ENCODE assay signal across 15 cellular contexts in genomic region chr17:81093576-81094223, GRCh38. TPM values are rescaled to one million over a fixed set of nuclear protein-coding genes. Genes with fewer than 3 reads are reported as not detected.
DNase-seq lines count a peak whose midpoint lies in the region; ATAC-seq and TF ChIP-seq lines count a peak whose summit lies in the region.
"Had no signal": no experiment of that assay in that cellular context is flagged by ENCODE, and none has a peak within 500 bp of the region (broad histone marks: within the 10 kb centered on the region; RNA-seq: fewer than 3 reads in every experiment).

No MANE protein-coding gene starts in this region.

- intact Hi-C loops in Panc1 (cut with micrococcal nuclease; ENCODE audit: unreplicated experiment) (no loop called here), sigmoid colon (cut with DNase I) (no loop called here)

- CTCF ChIA-PET in Panc1 (lab: Charles Lee): no interaction called here

- H3K27me3 ChIP-seq in Panc1 (ENCODE audit: control insufficient read depth, insufficient read depth, low read length) (no peaks in the 10 kb centered on the region), sigmoid colon (no peaks in the 10 kb centered on the region)
- H3K27me3 ChIP-seq: left lung had no signal

- TF ChIP-seq EP300 in sigmoid colon (IDR thresholded peaks at IDR 0.05): no peak

- BruUV-seq in Panc1 (replicated peaks; lab: Mats Ljungman, UMichigan): no TSS peak

- POLR2A ChIA-PET in Panc1 (lab: Charles Lee): no interaction called here

- peaks cover 68% of the 10 kb centered on the region for H3K4me1 ChIP-seq in Panc1 (ENCODE audit: control insufficient read depth, insufficient read depth, low read length)
- peaks cover 2 to 60% (median 51%) of the 10 kb centered on the region in 4 donors for H3K4me1 ChIP-seq in sigmoid colon

- WGBS in sigmoid colon, 2 donors: 88 to 91% methylated on average over 21 of the region's 21 CpGs

- H3K9me3 ChIP-seq in Panc1 (ENCODE audit: control insufficient read depth, insufficient read depth, low read depth, low read length): no peaks in the 10 kb centered on the region
- no peaks in the 10 kb centered on the region for H3K9me3 ChIP-seq in sigmoid colon
- H3K9me3 ChIP-seq: left lung had no signal

- no peak for ATAC-seq in Panc1
- ATAC-seq in GM18502 (IDR thresholded peaks at IDR 0.05; ENCODE audit: poor library complexity, unreplicated experiment): no peak
- ATAC-seq: left lung had no signal

- peak; percentile 56 for DNase-seq in COR-L47 (lab: John Stamatoyannopoulos, UW)
- DNase-seq in Panc1 (ENCODE audit: low read depth, low spot score): no peak
- DNase-seq in epithelial cell of prostate (ENCODE audit: low read depth, low spot score): no peak
- DNase-seq in sigmoid colon: no peak
- DNase-seq in activated CD4-positive, alpha-beta T cell treated with anti-CD3 and anti-CD28 coated beads for 48 hours: no peak
- DNase-seq in DMS79 (lab: John Stamatoyannopoulos, UW): no peak
- no peak for DNase-seq in activated CD4-positive, CD25-positive, alpha-beta regulatory T cell (lab: John Stamatoyannopoulos, UW)
- DNase-seq: activated T-cell treated with anti-CD3 and anti-CD28 coated beads for 4 hours; head of caudate nucleus; left lung; NCI-H226; nephron progenitor cell; SHP77 treated with DMSO at 0.1 percent for 48 hours; stimulated activated CD4-positive, alpha-beta T cell treated with anti-CD3 and anti-CD28 coated beads, Interleukin-12 subunit alpha, Interleukin-12 subunit beta, amount 100 ng/mL, for 4 hours had no signal

- TF ChIP-seq POLR2A in sigmoid colon (IDR thresholded peaks at IDR 0.05): no peak

- H3K36me3 ChIP-seq in Panc1 (ENCODE audit: control insufficient read depth, insufficient read depth, low read length): no peaks in the 10 kb centered on the region
- H3K36me3 ChIP-seq in sigmoid colon: peaks cover 0 to 30% (median 3%) of the 10 kb centered on the region in 4 donors

- in situ Hi-C loops in Panc1 (cut with HindIII; ENCODE audit: low pct_unique_long_range_greater_than_20kb, low sequenced_read_pairs): no loop called here

- no peak overlapping the region for H3K4me3 ChIP-seq in Panc1 (ENCODE audit: low read depth in 2 of 2, low read length in 2 of 2)
- no peak overlapping the region for H3K4me3 ChIP-seq in sigmoid colon
- H3K4me3 ChIP-seq: left lung had no signal

- H3K27ac ChIP-seq in Panc1 (ENCODE audit: low read length) (peak overlapping the region; percentile 0; the same call in 1 of the 2 replicates), epithelial cell of prostate (peak overlapping the region; percentile 73), sigmoid colon (peak overlapping the region; percentile 82 to 89 (median 85))

- TF ChIP-seq CTCF in Panc1 (IDR thresholded peaks at IDR 0.05) (no peak), sigmoid colon (IDR thresholded peaks at IDR 0.05) (no peak)

RNA-seq across cellular contexts. Expression of gene BAIAP2, which starts 58.7 kb away (rescaled TPM):
- total RNA-seq in Panc1 (2021; ENCODE audit: unreplicated experiment) (125 TPM), sigmoid colon (10 to 100 TPM; 32.6 to 52.3 (median 50.9) TPM)
- 117 TPM for polyA plus RNA-seq in Panc1 (2012; ENCODE audit: insufficient read length)
- 10 to 100 TPM in 2 of 3 donors, 1 to 10 TPM in 1; 6.5 to 17.2 (median 14.4) TPM for polyA plus RNA-seq in sigmoid colon

Comparison
In these comparisons a context has a peak if more than half of its experiments do, and no peak if none do; other contexts are left out.
1. H3K27ac ChIP-seq: peak in every context shown above with its lines; median percentile 85 in sigmoid colon; 73 in epithelial cell of prostate; 0 in Panc1.